In the genomic region with DNA sequence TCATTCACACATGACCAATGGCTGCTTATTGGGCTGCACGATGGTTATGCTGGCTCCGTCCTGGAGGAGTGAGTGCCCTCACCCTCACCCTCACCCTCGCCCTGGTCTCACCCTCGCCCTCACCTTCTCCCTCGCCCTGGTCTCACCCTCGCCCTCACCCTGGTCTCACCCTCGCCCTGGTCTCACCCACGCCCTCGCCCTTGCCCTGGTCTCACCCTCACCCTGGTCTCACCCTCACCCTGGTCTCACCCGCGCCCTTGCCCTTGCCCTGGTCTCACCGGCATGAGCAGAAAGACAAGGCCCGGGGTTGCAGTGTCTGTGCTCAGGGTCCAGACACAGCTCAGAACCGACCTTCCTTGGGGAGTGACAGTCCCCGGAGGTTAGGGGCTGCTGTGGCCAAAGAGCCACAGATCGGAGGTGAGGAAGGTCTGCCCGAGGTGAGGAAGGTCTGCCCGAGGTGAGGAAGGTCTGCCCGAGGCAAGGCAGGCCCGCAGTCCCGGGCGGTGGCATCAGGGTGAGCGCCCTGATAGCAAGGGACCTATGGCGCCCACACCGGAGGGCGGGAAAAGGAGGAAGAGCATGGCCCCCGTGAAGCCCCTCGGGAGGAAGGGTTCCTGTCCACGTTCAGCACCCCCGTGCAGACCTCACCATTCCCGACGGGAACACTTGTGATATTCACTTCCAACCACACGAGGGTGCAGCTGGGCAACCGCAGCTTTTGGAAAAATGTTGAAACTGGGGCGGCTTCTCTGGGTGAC, we compare ENCODE assay signal across 8 cellular contexts.
DNase-seq lines count a peak whose midpoint lies in the region; ATAC-seq and TF ChIP-seq lines count a peak whose summit lies in the region.

No MANE protein-coding gene starts in this region.

- no peak overlapping the region for H3K4me3 ChIP-seq in fibroblast of mammary gland (ENCODE audit: control insufficient read depth, low read depth, low read length)

- H3K9me3 Mint-ChIP-seq in osteocyte (ENCODE audit: unreplicated experiment): peaks cover 4% of the 10 kb centered on the region

- H3K36me3 Mint-ChIP-seq in osteocyte (ENCODE audit: unreplicated experiment): peaks cover 4% of the 10 kb centered on the region

- no peak overlapping the region for H3K27ac Mint-ChIP-seq in osteocyte (ENCODE audit: unreplicated experiment)

- H3K27me3 Mint-ChIP-seq in osteocyte (ENCODE audit: unreplicated experiment): peaks cover 17% of the 10 kb centered on the region

- ATAC-seq in HG03139 (IDR thresholded peaks at IDR 0.05; ENCODE audit: unreplicated experiment) (no peak), HG02973 (IDR thresholded peaks at IDR 0.05; ENCODE audit: unreplicated experiment) (no peak), HG03457 (IDR thresholded peaks at IDR 0.05; ENCODE audit: unreplicated experiment) (no peak)

- DNase-seq in RKO (ENCODE audit: low spot score) (peak; percentile 24), fibroblast of mammary gland (ENCODE audit: low read depth) (peak; percentile 66), osteocyte (ENCODE audit: extremely low spot score, unreplicated experiment) (no peak), NOMO-1 treated with dmso at 0.1 percent for 144 hours (lab: John Stamatoyannopoulos, UW; ENCODE audit: unreplicated experiment) (no peak)

- H3K4me3 Mint-ChIP-seq in osteocyte (ENCODE audit: unreplicated experiment): no peak overlapping the region

- TF ChIP-seq CTCF in GM12872 (IDR thresholded peaks at IDR 0.05; ENCODE audit: insufficient read depth, low read depth, low read length): 0 out of 3 replicates have a peak, but pooled peaks have one; percentile 6
- peak; percentile 79 for TF ChIP-seq CTCF in fibroblast of mammary gland (conservative IDR thresholded peaks at IDR 0.05; ENCODE audit: control insufficient read depth, insufficient read depth, low read depth, low read length)
- peak; percentile 82 for TF ChIP-seq CTCF in osteocyte (IDR thresholded peaks at IDR 0.05)

- H3K4me1 Mint-ChIP-seq in osteocyte (ENCODE audit: unreplicated experiment): peaks cover 3% of the 10 kb centered on the region

Comparison
In these comparisons a context has a peak if more than half of its experiments do, and no peak if none do; other contexts are left out.
1. CTCF ChIP-seq: peak in every context shown above with its lines; median percentile 82 in osteocyte; 79 in fibroblast of mammary gland; 6 in GM12872.
2. DNase-seq: peak in RKO (single experiment) and fibroblast of mammary gland (single experiment); none in osteocyte (single experiment) and NOMO-1 treated with dmso at 0.1 percent for 144 hours (single experiment).